23 cellular contexts compared by ENCODE assay signal in genomic region chr17:6941989-6942388, GRCh38. TPM values are rescaled to one million over a fixed set of nuclear protein-coding genes. Genes with fewer than 3 reads are reported as not detected.
DNase-seq lines count a peak whose midpoint lies in the region; ATAC-seq, FAIRE-seq and TF ChIP-seq lines count a peak whose summit lies in the region.
"Had no signal": no experiment of that assay in that cellular context is flagged by ENCODE, and none has a peak within 500 bp of the region (broad histone marks: within the 10 kb centered on the region; RNA-seq: fewer than 3 reads in every experiment).

No MANE protein-coding gene starts in this region.

- H3K79me1 ChIP-seq in mesendoderm (ENCODE audit: low read length), result no peaks in the 10 kb centered on the region

- H3K4me3 ChIP-seq in GM23338 (no peak overlapping the region), K562 (no peak overlapping the region), mesendoderm (ENCODE audit: low read length) (no peak overlapping the region)
- H3K4me3 ChIP-seq: GM12878, GM23248 had no signal

- intact Hi-C loops in K562 (cut with micrococcal nuclease), result no loop called here

- H3K9me1 ChIP-seq in K562 (ENCODE audit: control insufficient read depth, insufficient read depth, low read length), result no peaks in the 10 kb centered on the region

- H2BK120ac ChIP-seq in mesendoderm (ENCODE audit: low read depth, low read length), result no peak overlapping the region

- no peaks in the 10 kb centered on the region for H3K27me3 ChIP-seq in GM23338 (ENCODE audit: insufficient read depth)
- no peaks in the 10 kb centered on the region for H3K27me3 ChIP-seq in K562 (ENCODE audit: control insufficient read depth in 2 of 2, insufficient read depth in 2 of 2, low read length in 2 of 2)
- H3K27me3 ChIP-seq in mesendoderm (ENCODE audit: insufficient read depth, low read length, poor library complexity), result no peaks in the 10 kb centered on the region

- 0 out of 3 replicates have a peak, but pooled peaks cover 2% of the 10 kb centered on the region for H3K4me1 Mint-ChIP-seq in GM23338

- H3K36me3 ChIP-seq in GM23338 (ENCODE audit: insufficient read depth) (no peaks in the 10 kb centered on the region), K562 (ENCODE audit: control insufficient read depth, insufficient read depth, low read length) (no peaks in the 10 kb centered on the region; the same call in 2 of the 3 replicates), mesendoderm (ENCODE audit: control insufficient read depth, insufficient read depth, low read length) (no peaks in the 10 kb centered on the region)

- H3K36me3 Mint-ChIP-seq in GM23338 (ENCODE audit: low read depth), result no peaks in the 10 kb centered on the region
- H3K36me3 Mint-ChIP-seq: CD4-positive, alpha-beta memory T cell had no signal

- H2BK5ac ChIP-seq in mesendoderm (ENCODE audit: low read length), result no peak overlapping the region

- in situ Hi-C loops in K562 (cut with MboI), result no loop called here

- H4K20me1 ChIP-seq in GM23338 (replicated peaks; ENCODE audit: insufficient read depth) (no peaks in the 10 kb centered on the region), K562 (replicated peaks; ENCODE audit: control insufficient read depth, insufficient read depth, low read length) (no peaks in the 10 kb centered on the region)

- no peak overlapping the region for H4K5ac ChIP-seq in mesendoderm (ENCODE audit: low read length)

- no peak overlapping the region for H3K4me2 ChIP-seq in GM23338
- no peak overlapping the region for H3K4me2 ChIP-seq in K562 (ENCODE audit: insufficient read depth, low read length)
- H3K4me2 ChIP-seq in mesendoderm (ENCODE audit: low read length), result no peak overlapping the region

- no peak overlapping the region for H3K9ac ChIP-seq in K562 (ENCODE audit: insufficient read depth in 1 of 2, low read depth in 2 of 2, low read length in 2 of 2)
- H3K9ac ChIP-seq in mesendoderm (ENCODE audit: low read length), result no peak overlapping the region
- H3K9ac ChIP-seq: GM23248 had no signal

- no peak overlapping the region for H2BK15ac ChIP-seq in mesendoderm (replicated peaks; ENCODE audit: low read depth)

- DNase-seq in NCI-H748 (lab: John Stamatoyannopoulos, UW; ENCODE audit: unreplicated experiment), result peak; percentile 29
- DNase-seq in NCI-H748 treated with DMSO at 0.1 percent for 48 hours (lab: John Stamatoyannopoulos, UW), result no peak
- DNase-seq in GM23338 (ENCODE audit: low spot score), result peak; percentile 16
- DNase-seq in K562 (ENCODE audit: extremely low read depth in 1 of 4, low spot score in 3 of 4), result no peak
- peak; percentile 62 for DNase-seq in mesendoderm
- DNase-seq in SHP77 (lab: John Stamatoyannopoulos, UW), result no peak
- no peak for DNase-seq in foreskin melanocyte
- DNase-seq: 8988T; C1 segment of cervical spinal cord; Calu3; CD4-positive, alpha-beta memory T cell; COR-L47; DMS79; EL; GDM1; GM23248; H9 had no signal

- no peak overlapping the region for H4K8ac ChIP-seq in mesendoderm (ENCODE audit: low read depth, low read length)

- H2AFZ ChIP-seq in GM23338 (no peak overlapping the region), K562 (ENCODE audit: low read depth, low read length) (no peak overlapping the region)
- H2AFZ ChIP-seq: GM23248 had no signal

- no peak overlapping the region for H3K4ac ChIP-seq in mesendoderm (ENCODE audit: low read depth, low read length)

- TF ChIP-seq POLR2A in K562 (conservative IDR thresholded peaks at IDR 0.05), result no peak

- H3K4me1 ChIP-seq in GM23338 (ENCODE audit: insufficient read depth) (peaks cover 1% of the 10 kb centered on the region; the same call in 1 of the 2 replicates), K562 (replicated peaks in 1 of 2; ENCODE audit: control insufficient read depth in 2 of 2, insufficient read depth in 2 of 2, low read length in 2 of 2) (peaks cover 14 to 15% of the 10 kb centered on the region in 2 experiments), mesendoderm (ENCODE audit: control insufficient read depth, low read depth, low read length) (no peaks in the 10 kb centered on the region)

- CTCF ChIA-PET in K562 (lab: Yijun Ruan, JAX; ENCODE audit: low intra/inter-chr PET ratio), result no interaction called here

- no peak overlapping the region for H3K23ac ChIP-seq in mesendoderm (ENCODE audit: low read length)

- H3K27ac ChIP-seq in GM23338 (ENCODE audit: low read depth) (no peak overlapping the region), K562 (ENCODE audit: extremely low read depth, low read depth, low read length) (no peak overlapping the region), mesendoderm (ENCODE audit: low read depth, low read length) (no peak overlapping the region)
- H3K27ac ChIP-seq: GM23248 had no signal

- no peak overlapping the region for H3K56ac ChIP-seq in mesendoderm (ENCODE audit: low read length)

- 25% methylated on average over 2 of the region's 5 CpGs for WGBS in K562 (ENCODE audit: insufficient coverage, low coverage, missing lambda C conversion rate)
- no CpG with 5 or more reads among the region's 5 CpGs for WGBS in mesendoderm (ENCODE audit: extremely low coverage, insufficient coverage, low lambda C conversion rate)

- TF ChIP-seq RAD21 in K562 (CRISPR knock-in tag; conservative IDR thresholded peaks at IDR 0.05 in 1 of 2, IDR thresholded peaks at IDR 0.05 in 1 of 2), result no peak

- H3K79me2 ChIP-seq in GM23338 (replicated peaks; ENCODE audit: insufficient read depth) (no peaks in the 10 kb centered on the region), K562 (ENCODE audit: control insufficient read depth, insufficient read depth, low read length) (peaks cover 27% of the 10 kb centered on the region), mesendoderm (ENCODE audit: control insufficient read depth, insufficient read depth, low read length) (no peaks in the 10 kb centered on the region)

- FAIRE-seq in K562 (lab: Jason Lieb, UNC), result no peak
- FAIRE-seq: GM12878, GM19239 had no signal

- no peak overlapping the region for H3K18ac ChIP-seq in mesendoderm (ENCODE audit: low read length)

- 0 out of 2 replicates have a peak, but pooled peaks cover 8% of the 10 kb centered on the region for H3K9me2 ChIP-seq in GM23338 (ENCODE audit: insufficient read depth)

- H3K9me3 ChIP-seq in K562 (replicated peaks; ENCODE audit: control insufficient read depth, insufficient read depth, low read depth, low read length), result no peaks in the 10 kb centered on the region

- no peaks in the 10 kb centered on the region for H3K27me3 Mint-ChIP-seq in GM23338 (ENCODE audit: insufficient read depth, low read depth, poor library complexity)
- H3K27me3 Mint-ChIP-seq: CD4-positive, alpha-beta memory T cell had no signal

- H3K4me3 Mint-ChIP-seq in GM23338, result no peak overlapping the region
- H3K4me3 Mint-ChIP-seq: CD4-positive, alpha-beta memory T cell; H9 had no signal

- no peak for TF ChIP-seq CTCF in GM23338 (conservative IDR thresholded peaks at IDR 0.05; ENCODE audit: low read depth in 2 of 2)
- TF ChIP-seq CTCF in K562 (IDR thresholded peaks at IDR 0.05 in 2 of 3, conservative IDR thresholded peaks at IDR 0.05 in 1 of 3; ENCODE audit: insufficient read depth in 2 of 3, low read depth in 1 of 3, low read length in 3 of 3), result no peak

- BruUV-seq in K562 (replicated peaks; lab: Mats Ljungman, UMichigan), result no TSS peak

- no peak overlapping the region for H2AK5ac ChIP-seq in mesendoderm (ENCODE audit: low read length)

- H3K27ac Mint-ChIP-seq in GM23338, result no peak overlapping the region
- H3K27ac Mint-ChIP-seq: CD4-positive, alpha-beta memory T cell; H9 had no signal

- POLR2A ChIA-PET in K562 (lab: Yijun Ruan, JAX), result interaction anchor here (0.6 to 5.1 kb wide), 3 partner anchors 14 to 129 kb away, joined by 3 to 52 read pairs (median 5); no protein-coding TSS in a partner anchor

- no peaks in the 10 kb centered on the region for H3K9me3 Mint-ChIP-seq in GM23338
- H3K9me3 Mint-ChIP-seq: CD4-positive, alpha-beta memory T cell; H9 had no signal

- TF ChIP-seq EP300 in K562 (IDR thresholded peaks at IDR 0.05; ENCODE audit: low read length), result no peak

- H3F3A ChIP-seq in GM23338 (replicated peaks; ENCODE audit: low read depth), result no peaks in the 10 kb centered on the region

- ATAC-seq in GM23338 (no peak), K562 (no peak)
- ATAC-seq: GM12878, HCT116 had no signal

TF ChIP-seq in K562, 482 proteins besides CTCF, POLR2A, EP300 and RAD21:
- TF ChIP-seq ZNF174 (CRISPR knock-in tag; IDR thresholded peaks at IDR 0.05), result no peak
- TF ChIP-seq RFX1 (IDR thresholded peaks at IDR 0.05), result peak; percentile 81

RNA-seq across cellular contexts. Expression of gene ALOX12, which starts 53.9 kb away (rescaled TPM):
- total RNA-seq in GM23338 (2014; rRNA removed; shearing (Covaris generic)), result 0.66 and 1.2 TPM in 2 replicates
- polyA plus RNA-seq in GM23338 (2016; fragmentation: Nextera tagmentation; extraction: Ambion mirVana), result 1.5 and 1.8 TPM in 2 replicates
- 0.35 and 0.53 TPM in 2 replicates for total RNA-seq in K562 (2011; cell fraction: chromatin; rRNA removed; ENCODE audit: low replicate concordance)
- total RNA-seq in K562 (2011; cell fraction: nucleolus; rRNA removed), result 0.17 and 0.26 TPM in 2 replicates
- total RNA-seq in K562 (2011; cell fraction: nucleoplasm; rRNA removed), result 0.29 and 0.46 TPM in 2 replicates
- 0.09 and 0.57 TPM in 2 replicates for total RNA-seq in K562 (2014; rRNA removed)
- 0.18 and 0.38 TPM in 2 replicates for total RNA-seq in K562 (2014; rRNA removed; fragmentation: Illumina TruSeq; extraction: Trizol)
- 0.08 TPM in 1 of 2 replicates, not detected in the other for total RNA-seq in K562 (2015; rRNA removed; fragmentation: Illumina TruSeq; extraction: Trizol)
- total RNA-seq in K562 (2021), result 0.40 and 0.47 TPM in 2 replicates
- polyA plus RNA-seq in K562 (2011; rRNA removed), result 0.31 and 1.0 TPM in 2 replicates
- polyA plus RNA-seq in K562 (2011; cell fraction: cytosol; rRNA removed), result 0.64 and 0.65 TPM in 2 replicates
- 0.75 and 1.3 TPM in 2 replicates for polyA plus RNA-seq in K562 (2011; cell fraction: nucleus; rRNA removed)
- polyA plus RNA-seq in K562 (2012), result 1.3 and 6.2 TPM in 2 replicates
- polyA plus RNA-seq in K562 (2014; fragmentation: Illumina TruSeq; extraction: Trizol), result 0.55 and 0.60 TPM in 2 replicates
- 1 to 10 TPM in 1 of 2 experiments, under 1 TPM in 1; 0.91 to 1.1 TPM for polyA plus RNA-seq in K562 (2014; fragmentation: Nextera tagmentation; extraction: Ambion mirVana)
- polyA plus RNA-seq in K562 (2014; rRNA removed), result 0.91 and 0.98 TPM in 2 replicates
- 0.18 and 0.30 TPM in 2 replicates for polyA minus RNA-seq in K562 (2011; rRNA and poly(A)+ RNA removed)
- polyA minus RNA-seq in K562 (2011; cell fraction: cytosol; rRNA and poly(A)+ RNA removed), result 0.48 TPM in 1 of 2 replicates, not detected in the other
- polyA minus RNA-seq in K562 (2011; cell fraction: nucleus; rRNA and poly(A)+ RNA removed), result 0.44 TPM in 1 of 2 replicates, not detected in the other
- polyA plus RNA-seq in mesendoderm (2013, experiment 1 of 2), result 0.95 TPM
- polyA plus RNA-seq in mesendoderm (2013, experiment 2 of 2), result 0.87 TPM
- total RNA-seq: A673; Calu3; CD4-positive, alpha-beta memory T cell; GM12878; GM23248; H4 had no signal
- polyA plus RNA-seq: BJ had no signal

Comparison
In these comparisons a context has a peak if more than half of its experiments do, and no peak if none do; other contexts are left out.
1. DNase-seq: peak in NCI-H748 (single experiment), GM23338 (single experiment) and mesendoderm (single experiment); none in NCI-H748 treated with DMSO at 0.1 percent for 48 hours (single experiment), K562 (0 of 4), SHP77 (0 of 2) and foreskin melanocyte (single experiment).